In genomic region chr2:31324000-31324633, GRCh38 we compare ENCODE assay signal across 8 cellular contexts.
DNase-seq lines count a peak whose midpoint lies in the region; ATAC-seq and TF ChIP-seq lines count a peak whose summit lies in the region.

No MANE protein-coding gene starts in this region.

- peak; percentile 61 for DNase-seq in DMS53 (lab: John Stamatoyannopoulos, UW)
- no peak for DNase-seq in MG63
- DNase-seq in fibroblast of the aortic adventitia (ENCODE audit: low read depth): no peak
- no peak for DNase-seq in SKM-1 treated with dmso at 0.1 percent for 144 hours (lab: John Stamatoyannopoulos, UW; ENCODE audit: unreplicated experiment)
- no peak for DNase-seq in endothelial cell (ENCODE audit: low spot score)
- no peak for DNase-seq in epidermal melanocyte (ENCODE audit: insufficient read length, low spot score)
- no peak for DNase-seq in WERI-Rb-1

- no peak overlapping the region for H3K4me3 Mint-ChIP-seq in endothelial cell (ENCODE audit: unreplicated experiment)

- no peaks in the 10 kb centered on the region for H3K27me3 ChIP-seq in MG63
- no peaks in the 10 kb centered on the region for H3K27me3 ChIP-seq in WERI-Rb-1 (ENCODE audit: insufficient read depth, low read depth, severe bottlenecking)

- H3K27ac Mint-ChIP-seq in endothelial cell (ENCODE audit: unreplicated experiment): no peak overlapping the region

- no peaks in the 10 kb centered on the region for H3K27me3 Mint-ChIP-seq in endothelial cell (ENCODE audit: unreplicated experiment)

- H3K9me3 ChIP-seq in MG63 (no peaks in the 10 kb centered on the region), WERI-Rb-1 (ENCODE audit: severe bottlenecking) (no peaks in the 10 kb centered on the region)

- no peaks in the 10 kb centered on the region for H3K36me3 Mint-ChIP-seq in endothelial cell (ENCODE audit: low read depth, unreplicated experiment)

- no peak overlapping the region for H3K27ac ChIP-seq in WERI-Rb-1

- no peaks in the 10 kb centered on the region for H3K9me3 Mint-ChIP-seq in endothelial cell (ENCODE audit: unreplicated experiment)

- TF ChIP-seq CTCF in fibroblast of the aortic adventitia (IDR thresholded peaks at IDR 0.05; ENCODE audit: insufficient read depth, low read length): no peak
- TF ChIP-seq CTCF in endothelial cell (IDR thresholded peaks at IDR 0.05; ENCODE audit: unreplicated experiment): no peak
- TF ChIP-seq CTCF in WERI-Rb-1 (IDR thresholded peaks at IDR 0.05; ENCODE audit: low read depth, low read length): no peak

- peak; percentile 66 for ATAC-seq in GM21576 (IDR thresholded peaks at IDR 0.05; ENCODE audit: unreplicated experiment)

- peaks cover 10% of the 10 kb centered on the region for H3K4me1 Mint-ChIP-seq in endothelial cell (ENCODE audit: unreplicated experiment)

- H3K4me3 ChIP-seq in MG63 (peak overlapping the region; percentile 10), fibroblast of the aortic adventitia (ENCODE audit: low read depth, low read length) (peak overlapping the region; percentile 25), WERI-Rb-1 (ENCODE audit: low read depth, low read length) (no peak overlapping the region)

- H3K36me3 ChIP-seq in MG63 (no peaks in the 10 kb centered on the region), WERI-Rb-1 (no peaks in the 10 kb centered on the region)
